ENCODE assay signal across 8 cellular contexts in genomic region chr2:240560480-240561324, GRCh38. TPM values are rescaled to one million over a fixed set of nuclear protein-coding genes. Genes with fewer than 3 reads are reported as not detected.
A peak's percentile ranks its signal among the peaks of the same experiment; 100 is the strongest.
DNase-seq lines count a peak whose midpoint lies in the region; ATAC-seq and TF ChIP-seq lines count a peak whose summit lies in the region.

No MANE protein-coding gene starts in this region.

- DNase-seq in GM13977 (ENCODE audit: low spot score) (peak; percentile 98), NCI-H1694 treated with DMSO at 0.1 percent for 48 hours (lab: John Stamatoyannopoulos, UW) (peak; percentile 97), T-helper 17 cell (peak; percentile 99), right atrium auricular region (ENCODE audit: low spot score) (peak; percentile 99), putamen (ENCODE audit: low spot score) (peak; percentile 99), vagina (ENCODE audit: extremely low spot score in 2 of 2) (peak in 1 of 2 donors; percentile 99)

- H3K4me1 ChIP-seq in right atrium auricular region, result peaks cover 0 to 53% of the 10 kb centered on the region in 2 donors
- peaks cover 56% of the 10 kb centered on the region for H3K4me1 ChIP-seq in vagina

- ATAC-seq in HG02885 (IDR thresholded peaks at IDR 0.05; ENCODE audit: poor library complexity, unreplicated experiment) (peak; percentile 66), T-helper 17 cell (peak; percentile 63)

- peak overlapping the region; percentile 91 for H3K4me3 Mint-ChIP-seq in T-helper 17 cell

- no peaks in the 10 kb centered on the region for H3K27me3 ChIP-seq in right atrium auricular region
- H3K27me3 ChIP-seq in vagina, result no peaks in the 10 kb centered on the region

- peak overlapping the region; percentile 90 for H3K27ac Mint-ChIP-seq in T-helper 17 cell

- peak in 1 of 2 donors; percentile 60 for TF ChIP-seq POLR2A in vagina (IDR thresholded peaks at IDR 0.05)

- in situ Hi-C loops in GM13977 (cut with MboI; ENCODE audit: low pct_unique_long_range_greater_than_20kb, low sequenced_read_pairs, unreplicated experiment), result no loop called here

- no peaks in the 10 kb centered on the region for H3K36me3 Mint-ChIP-seq in T-helper 17 cell (ENCODE audit: low read depth)

- peak overlapping the region; percentile 91 to 93 for H3K4me3 ChIP-seq in right atrium auricular region
- peak overlapping the region; percentile 95 to 97 for H3K4me3 ChIP-seq in vagina

- intact Hi-C loops in vagina (cut with DNase I), result no loop called here

- no peaks in the 10 kb centered on the region for H3K27me3 Mint-ChIP-seq in T-helper 17 cell

- peaks cover 60% of the 10 kb centered on the region for H3K4me1 Mint-ChIP-seq in T-helper 17 cell

- TF ChIP-seq CTCF in GM13977 (IDR thresholded peaks at IDR 0.05; ENCODE audit: extremely low read depth, insufficient read depth, missing control alignments) (no peak), right atrium auricular region (IDR thresholded peaks at IDR 0.05) (peak in 1 of 2 donors; percentile 42), vagina (IDR thresholded peaks at IDR 0.05) (no peak)

- H3K27ac ChIP-seq in angular gyrus (ENCODE audit: low read depth, low read length) (peak overlapping the region; percentile 88), right atrium auricular region (peak overlapping the region; percentile 100), vagina (peak overlapping the region; percentile 99)

- H3K9me3 ChIP-seq in T-helper 17 cell (ENCODE audit: control insufficient read depth, low read length, poor library complexity, severe bottlenecking), result no peaks in the 10 kb centered on the region
- H3K9me3 ChIP-seq in right atrium auricular region, result no peaks in the 10 kb centered on the region
- H3K9me3 ChIP-seq in vagina, result no peaks in the 10 kb centered on the region

- H3K36me3 ChIP-seq in right atrium auricular region (no peaks in the 10 kb centered on the region), vagina (no peaks in the 10 kb centered on the region)

RNA-seq across cellular contexts. Expression of gene DUSP28, which starts 0.5 kb away (rescaled TPM):
- total RNA-seq in T-helper 17 cell, result 10 to 100 TPM; 12.5 to 12.8 TPM
- 10 to 100 TPM; 12.0 to 17.5 TPM for total RNA-seq in right atrium auricular region
- total RNA-seq in vagina, result 5.9 TPM

RNA-seq across cellular contexts. Expression of gene ANKMY1, which starts 2.9 kb away (rescaled TPM):
- total RNA-seq in T-helper 17 cell, result 10 to 100 TPM; 34.6 to 42.6 TPM
- total RNA-seq in right atrium auricular region, result 1 to 10 TPM; 3.7 to 7.9 TPM
- total RNA-seq in vagina, result 20.6 TPM

RNA-seq across cellular contexts. Expression of gene RNPEPL1, which starts 7.6 kb away (rescaled TPM):
- total RNA-seq in T-helper 17 cell (100 to 1,000 TPM; 111 to 130 TPM), right atrium auricular region (10 to 100 TPM; 62.0 to 76.3 TPM), vagina (65.1 TPM)

RNA-seq across cellular contexts. Expression of gene CAPN10, which starts 25.8 kb away (rescaled TPM):
- total RNA-seq in T-helper 17 cell, result 10 to 100 TPM; 64.2 to 82.9 TPM
- 10 to 100 TPM; 14.1 to 14.6 TPM for total RNA-seq in right atrium auricular region
- total RNA-seq in vagina, result 14.2 TPM
